In the genomic region with DNA sequence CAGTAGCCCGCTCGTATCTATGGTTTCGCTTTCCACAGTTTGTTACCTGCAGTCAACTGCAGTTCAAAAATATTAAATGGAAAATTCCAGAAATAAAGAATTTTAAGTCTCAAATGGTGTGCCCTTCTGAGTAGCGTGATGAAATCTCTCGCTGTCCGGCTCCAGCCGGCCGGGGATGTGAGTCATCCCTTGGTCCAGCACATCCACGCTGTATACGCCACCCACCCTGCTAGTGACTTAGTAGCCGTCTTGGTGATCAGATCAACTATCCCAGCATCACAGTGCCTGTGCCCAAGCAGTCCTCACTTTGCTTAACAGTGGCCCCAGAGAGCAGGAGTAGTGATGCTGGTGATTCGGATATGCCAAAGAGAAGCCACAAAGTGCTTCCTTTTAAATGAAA, we compare ENCODE assay signal across 1 cellular context.
TF ChIP-seq lines count a peak whose summit lies in the region.

No MANE protein-coding gene starts in this region.

TF ChIP-seq in K562, 482 proteins besides CTCF, POLR2A, EP300 and RAD21:
- TF ChIP-seq, protein P1, sequence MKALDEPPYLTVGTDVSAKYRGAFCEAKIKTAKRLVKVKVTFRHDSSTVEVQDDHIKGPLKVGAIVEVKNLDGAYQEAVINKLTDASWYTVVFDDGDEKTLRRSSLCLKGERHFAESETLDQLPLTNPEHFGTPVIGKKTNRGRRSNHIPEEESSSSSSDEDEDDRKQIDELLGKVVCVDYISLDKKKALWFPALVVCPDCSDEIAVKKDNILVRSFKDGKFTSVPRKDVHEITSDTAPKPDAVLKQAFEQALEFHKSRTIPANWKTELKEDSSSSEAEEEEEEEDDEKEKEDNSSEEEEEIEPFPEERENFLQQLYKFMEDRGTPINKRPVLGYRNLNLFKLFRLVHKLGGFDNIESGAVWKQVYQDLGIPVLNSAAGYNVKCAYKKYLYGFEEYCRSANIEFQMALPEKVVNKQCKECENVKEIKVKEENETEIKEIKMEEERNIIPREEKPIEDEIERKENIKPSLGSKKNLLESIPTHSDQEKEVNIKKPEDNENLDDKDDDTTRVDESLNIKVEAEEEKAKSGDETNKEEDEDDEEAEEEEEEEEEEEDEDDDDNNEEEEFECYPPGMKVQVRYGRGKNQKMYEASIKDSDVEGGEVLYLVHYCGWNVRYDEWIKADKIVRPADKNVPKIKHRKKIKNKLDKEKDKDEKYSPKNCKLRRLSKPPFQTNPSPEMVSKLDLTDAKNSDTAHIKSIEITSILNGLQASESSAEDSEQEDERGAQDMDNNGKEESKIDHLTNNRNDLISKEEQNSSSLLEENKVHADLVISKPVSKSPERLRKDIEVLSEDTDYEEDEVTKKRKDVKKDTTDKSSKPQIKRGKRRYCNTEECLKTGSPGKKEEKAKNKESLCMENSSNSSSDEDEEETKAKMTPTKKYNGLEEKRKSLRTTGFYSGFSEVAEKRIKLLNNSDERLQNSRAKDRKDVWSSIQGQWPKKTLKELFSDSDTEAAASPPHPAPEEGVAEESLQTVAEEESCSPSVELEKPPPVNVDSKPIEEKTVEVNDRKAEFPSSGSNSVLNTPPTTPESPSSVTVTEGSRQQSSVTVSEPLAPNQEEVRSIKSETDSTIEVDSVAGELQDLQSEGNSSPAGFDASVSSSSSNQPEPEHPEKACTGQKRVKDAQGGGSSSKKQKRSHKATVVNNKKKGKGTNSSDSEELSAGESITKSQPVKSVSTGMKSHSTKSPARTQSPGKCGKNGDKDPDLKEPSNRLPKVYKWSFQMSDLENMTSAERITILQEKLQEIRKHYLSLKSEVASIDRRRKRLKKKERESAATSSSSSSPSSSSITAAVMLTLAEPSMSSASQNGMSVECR (CRISPR knock-in tag; IDR thresholded peaks at IDR 0.05) = no peak
- no peak for TF ChIP-seq ZNF253 (CRISPR knock-in tag; conservative IDR thresholded peaks at IDR 0.05)
- TF ChIP-seq FOSL1 (tag; conservative IDR thresholded peaks at IDR 0.05) = peak; percentile 57
- TF ChIP-seq KLF1 (tag; IDR thresholded peaks at IDR 0.05) = no peak
- TF ChIP-seq SIRT6 (IDR thresholded peaks at IDR 0.05; ENCODE audit: low read depth, low read length) = no peak
- TF ChIP-seq NFIC (IDR thresholded peaks at IDR 0.05) = no peak
- TF ChIP-seq, protein P2, sequence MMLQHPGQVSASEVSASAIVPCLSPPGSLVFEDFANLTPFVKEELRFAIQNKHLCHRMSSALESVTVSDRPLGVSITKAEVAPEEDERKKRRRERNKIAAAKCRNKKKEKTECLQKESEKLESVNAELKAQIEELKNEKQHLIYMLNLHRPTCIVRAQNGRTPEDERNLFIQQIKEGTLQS (IDR thresholded peaks at IDR 0.05) = peak; percentile 46
- TF ChIP-seq, protein P2 (CRISPR knock-in tag; conservative IDR thresholded peaks at IDR 0.05) = no peak
